In the genomic region with DNA sequence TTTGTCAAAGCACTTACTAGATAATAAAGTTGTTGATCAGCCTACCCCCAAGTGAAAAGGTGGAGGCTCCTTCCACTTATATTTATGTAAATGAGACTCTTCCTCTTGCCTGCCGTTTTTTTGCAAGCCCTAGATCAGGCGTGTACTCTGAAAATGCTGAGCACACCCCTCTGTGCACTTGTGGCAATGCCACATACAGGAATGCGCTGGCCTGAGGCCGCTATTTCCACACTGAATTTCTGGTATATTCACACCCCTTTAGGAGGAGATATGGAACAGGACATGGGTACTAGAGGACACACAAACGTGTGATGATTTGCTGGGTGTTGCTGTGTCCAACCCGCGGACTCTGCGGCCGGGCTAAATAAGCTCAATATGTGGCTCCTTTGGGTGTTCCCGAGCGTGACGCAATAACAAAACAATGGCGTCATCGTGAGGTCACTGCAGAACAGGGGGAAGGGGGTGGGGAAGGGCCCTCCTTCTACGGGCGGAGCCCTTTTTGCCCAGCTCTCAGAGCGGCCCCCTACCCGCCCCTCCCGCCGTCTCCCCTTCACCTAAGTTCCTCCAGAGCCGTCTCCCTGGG, we compare ENCODE assay signal across 8 cellular contexts. TPM values are rescaled to one million over a fixed set of nuclear protein-coding genes. Genes with fewer than 3 reads are reported as not detected.
A peak's percentile ranks its signal among the peaks of the same experiment; 100 is the strongest.
DNase-seq lines count a peak whose midpoint lies in the region; ATAC-seq and TF ChIP-seq lines count a peak whose summit lies in the region.

No MANE protein-coding gene starts in this region.

- ATAC-seq in GM18861 (IDR thresholded peaks at IDR 0.05; ENCODE audit: unreplicated experiment) (peak; percentile 9), HG03064 (IDR thresholded peaks at IDR 0.05; ENCODE audit: low read depth, unreplicated experiment) (peak; percentile 36)

- no peaks in the 10 kb centered on the region for H3K9me3 ChIP-seq in SJSA1 (replicated peaks)
- no peaks in the 10 kb centered on the region for H3K9me3 ChIP-seq in adrenal gland (replicated peaks in 1 of 3)

- TF ChIP-seq CTCF in AG09319 (IDR thresholded peaks at IDR 0.05; ENCODE audit: low read depth, low read length) (no peak), adrenal gland (IDR thresholded peaks at IDR 0.05) (no peak)

- DNase-seq in AG09319 (ENCODE audit: extremely low read depth, low read depth): peak; percentile 69
- no peak for DNase-seq in SJSA1 (ENCODE audit: low read depth in 1 of 2, low spot score in 2 of 2)
- DNase-seq in adrenal gland: peak; percentile 73 to 90 (median 80)
- peak; percentile 65 to 85 (median 70) for DNase-seq in stimulated activated CD4-positive, alpha-beta T cell treated with anti-CD3 and anti-CD28 coated beads, Interleukin-12 subunit alpha, Interleukin-12 subunit beta, amount 100 ng/mL, for 48 hours (ENCODE audit: low read depth in 2 of 3, low spot score in 1 of 3)
- DNase-seq in inferior parietal cortex (ENCODE audit: extremely low spot score): no peak

- H3K4me1 ChIP-seq in SJSA1 (replicated peaks): peaks cover 24% of the 10 kb centered on the region
- H3K4me1 ChIP-seq in adrenal gland (replicated peaks in 1 of 2): peaks cover 7 to 10% of the 10 kb centered on the region in 2 donors

- peak overlapping the region; percentile 88 for H3K27ac ChIP-seq in SJSA1
- peak overlapping the region in 4 of 5 donors; percentile 85 to 99 (median 97) for H3K27ac ChIP-seq in adrenal gland

- H3K4me3 ChIP-seq in SJSA1 (peak overlapping the region; percentile 50), adrenal gland (peak overlapping the region in 2 of 4 donors; percentile 91 to 99), iPS-11a (ENCODE audit: low read depth, low read length) (peak overlapping the region; percentile 76)

- 8 to 12% (median 11%) methylated on average over 11 to 21 of the region's 21 CpGs for WGBS in adrenal gland, 4 donors

- intact Hi-C loops in adrenal gland (cut with DNase I): no loop called here

- no peak for TF ChIP-seq POLR2A in adrenal gland (IDR thresholded peaks at IDR 0.05)

- H3K27me3 ChIP-seq in SJSA1 (replicated peaks) (peaks cover 48% of the 10 kb centered on the region), adrenal gland (peaks cover 11% of the 10 kb centered on the region)

- H3K36me3 ChIP-seq in SJSA1 (peaks cover 44% of the 10 kb centered on the region), adrenal gland (replicated peaks in 1 of 2) (peaks cover 0 to 30% of the 10 kb centered on the region in 2 donors)

RNA-seq across cellular contexts. Expression of gene TSPAN31, which starts 0.6 kb away (rescaled TPM):
- total RNA-seq in SJSA1 (2014; rRNA removed; shearing (Covaris generic)): 429 and 571 TPM in 2 replicates
- 100 to 1,000 TPM in 1 of 8 donors, 10 to 100 TPM in 7; 44.2 to 115 (median 61.6) TPM for total RNA-seq in adrenal gland
- polyA plus RNA-seq in adrenal gland: 10 to 100 TPM; 25.3 to 50.7 (median 45.1) TPM

RNA-seq across cellular contexts. Expression of gene AGAP2, which starts 5.7 kb away (rescaled TPM):
- 0.78 and 0.89 TPM in 2 replicates for total RNA-seq in SJSA1 (2014; rRNA removed; shearing (Covaris generic))
- total RNA-seq in adrenal gland: 1 to 10 TPM in 7 of 8 donors, under 1 TPM in 1; 0.97 to 4.0 (median 2.0) TPM
- polyA plus RNA-seq in adrenal gland: 1 to 10 TPM; 1.9 to 8.1 (median 2.6) TPM

RNA-seq across cellular contexts. Expression of gene CDK4, which starts 7.8 kb away (rescaled TPM):
- 3,953 and 4,723 TPM in 2 replicates for total RNA-seq in SJSA1 (2014; rRNA removed; shearing (Covaris generic))
- 100 to 1,000 TPM in 7 of 8 donors, 10 to 100 TPM in 1; 90.9 to 197 (median 143) TPM for total RNA-seq in adrenal gland
- 10 to 100 TPM; 46.8 to 78.8 (median 66.1) TPM for polyA plus RNA-seq in adrenal gland

RNA-seq across cellular contexts. Expression of gene MARCHF9, which starts 10.6 kb away (rescaled TPM):
- total RNA-seq in SJSA1 (2014; rRNA removed; shearing (Covaris generic)): 88.7 and 107 TPM in 2 replicates
- total RNA-seq in adrenal gland: 10 to 100 TPM in 7 of 8 donors, 1 to 10 TPM in 1; 8.2 to 23.4 (median 16.6) TPM
- 10 to 100 TPM in 2 of 3 donors, 1 to 10 TPM in 1; 9.5 to 45.1 (median 44.0) TPM for polyA plus RNA-seq in adrenal gland

RNA-seq across cellular contexts. Expression of gene CYP27B1, which starts 22.6 kb away (rescaled TPM):
- 12.9 and 21.9 TPM in 2 replicates for total RNA-seq in SJSA1 (2014; rRNA removed; shearing (Covaris generic))
- total RNA-seq in adrenal gland: 10 to 100 TPM in 1 of 8 donors, 1 to 10 TPM in 6, under 1 TPM in 1; 0.48 to 10.4 (median 3.1) TPM
- polyA plus RNA-seq in adrenal gland: 1 to 10 TPM; 2.5 to 3.8 (median 3.5) TPM

Comparison
In these comparisons a context has a peak if more than half of its experiments do, and no peak if none do; other contexts are left out.
1. DNase-seq: peak in AG09319 (single experiment), adrenal gland (7 of 7) and stimulated activated CD4-positive, alpha-beta T cell treated with anti-CD3 and anti-CD28 coated beads, Interleukin-12 subunit alpha, Interleukin-12 subunit beta, amount 100 ng/mL, for 48 hours (3 of 3); none in SJSA1 (0 of 2) and inferior parietal cortex (single experiment).
2. RNA of gene CDK4, which starts 7.8 kb away (total RNA-seq): 3,953 to 4,723 TPM in SJSA1; 90.9 to 197 TPM in adrenal gland; every median in the first group is over 10 times any median in the second.